Comparison of ENCODE assay signal across 8 cellular contexts in genomic region chr4:62881210-62881609, GRCh38.
"Had no signal": no experiment of that assay in that cellular context is flagged by ENCODE, and none has a peak within 500 bp of the region (broad histone marks: within the 10 kb centered on the region; RNA-seq: fewer than 3 reads in every experiment).

No MANE protein-coding gene starts in this region.

- H3K4me3 ChIP-seq: GM23248, HAP-1, K562 had no signal

- H3K9ac ChIP-seq: GM23248 had no signal

- H3K9me3 ChIP-seq: HAP-1 had no signal

- H3K27ac Mint-ChIP-seq: HFFc6 had no signal

- H3K36me3 ChIP-seq: HAP-1 had no signal

- H2AFZ ChIP-seq: GM23248 had no signal

- H3K4me3 Mint-ChIP-seq: HFFc6 had no signal

- DNase-seq: GM23248, GOT3, H7, HFFc6, IMR-90 had no signal

- H3K27ac ChIP-seq: GM23248 had no signal

- ATAC-seq: HCT116, K562 had no signal
